Comparison of ENCODE assay signal across 1 cellular context in genomic region chr12:102954143-102954542, GRCh38.
TF ChIP-seq lines count a peak whose summit lies in the region.

No MANE protein-coding gene starts in this region.

TF ChIP-seq in GM12878, 131 proteins besides CTCF, POLR2A, EP300 and RAD21 (continued from another document):
- 0 out of 2 replicates have a peak, but pooled peaks have one; percentile 6 for TF ChIP-seq JUND (IDR thresholded peaks at IDR 0.05; ENCODE audit: low read depth, low read length)
- no peak; the same call in 1 of the 2 replicates for TF ChIP-seq ATF7 (IDR thresholded peaks at IDR 0.05; ENCODE audit: low read depth)
- no peak for TF ChIP-seq WRNIP1 (IDR thresholded peaks at IDR 0.05; ENCODE audit: borderline replicate concordance, low read depth, low read length)
- TF ChIP-seq MEF2B (IDR thresholded peaks at IDR 0.05; ENCODE audit: partially characterized antibody, poor library complexity, severe bottlenecking): no peak
- no peak for TF ChIP-seq ZNF687 (IDR thresholded peaks at IDR 0.05)
- no peak for TF ChIP-seq STAT3 (IDR thresholded peaks at IDR 0.05; ENCODE audit: low read depth, low read length)
- no peak for TF ChIP-seq BHLHE40 (IDR thresholded peaks at IDR 0.05; ENCODE audit: borderline replicate concordance in 1 of 2, low read depth in 2 of 2, low read length in 1 of 2)
- no peak for TF ChIP-seq ZNF207 (IDR thresholded peaks at IDR 0.05; ENCODE audit: borderline replicate concordance)
- no peak for TF ChIP-seq POLR2AphosphoS2 (IDR thresholded peaks at IDR 0.05; ENCODE audit: low read depth, low read length)
- no peak for TF ChIP-seq GATAD2B (conservative IDR thresholded peaks at IDR 0.05; ENCODE audit: low read depth)
- TF ChIP-seq IRF5 (IDR thresholded peaks at IDR 0.05; ENCODE audit: borderline replicate concordance): no peak
- no peak for TF ChIP-seq ATF3 (IDR thresholded peaks at IDR 0.05; ENCODE audit: borderline replicate concordance, extremely low read depth, low read depth, low read length)
- TF ChIP-seq E2F8 (IDR thresholded peaks at IDR 0.05; ENCODE audit: low read depth, partially characterized antibody): no peak
- TF ChIP-seq ELK1 (IDR thresholded peaks at IDR 0.05; ENCODE audit: low read depth, low read length): no peak
